1 cellular context compared by ENCODE assay signal in the genomic region with DNA sequence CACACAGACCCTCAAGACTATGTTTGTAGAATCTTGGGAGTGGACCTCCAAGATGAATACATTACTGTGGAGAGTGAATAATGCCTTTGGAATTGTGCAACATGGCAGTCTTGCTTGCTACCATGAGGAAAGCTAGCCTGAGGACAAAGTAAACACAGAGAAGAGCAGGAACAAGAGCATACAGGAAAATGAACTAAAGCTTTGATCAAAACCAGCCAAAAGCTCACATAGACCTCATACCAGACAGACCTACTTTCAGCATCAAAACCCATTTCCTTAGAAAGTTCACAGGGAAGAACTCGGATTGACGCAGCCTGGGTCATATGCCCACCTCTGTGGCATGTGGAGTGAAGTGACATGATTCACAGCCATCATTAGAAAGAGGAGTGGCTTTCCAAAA.
TF ChIP-seq lines count a peak whose summit lies in the region.

No MANE protein-coding gene starts in this region.

TF ChIP-seq in HepG2, 621 proteins besides CTCF, POLR2A, EP300 and RAD21 (continues in another document):
- TF ChIP-seq, protein P1, sequence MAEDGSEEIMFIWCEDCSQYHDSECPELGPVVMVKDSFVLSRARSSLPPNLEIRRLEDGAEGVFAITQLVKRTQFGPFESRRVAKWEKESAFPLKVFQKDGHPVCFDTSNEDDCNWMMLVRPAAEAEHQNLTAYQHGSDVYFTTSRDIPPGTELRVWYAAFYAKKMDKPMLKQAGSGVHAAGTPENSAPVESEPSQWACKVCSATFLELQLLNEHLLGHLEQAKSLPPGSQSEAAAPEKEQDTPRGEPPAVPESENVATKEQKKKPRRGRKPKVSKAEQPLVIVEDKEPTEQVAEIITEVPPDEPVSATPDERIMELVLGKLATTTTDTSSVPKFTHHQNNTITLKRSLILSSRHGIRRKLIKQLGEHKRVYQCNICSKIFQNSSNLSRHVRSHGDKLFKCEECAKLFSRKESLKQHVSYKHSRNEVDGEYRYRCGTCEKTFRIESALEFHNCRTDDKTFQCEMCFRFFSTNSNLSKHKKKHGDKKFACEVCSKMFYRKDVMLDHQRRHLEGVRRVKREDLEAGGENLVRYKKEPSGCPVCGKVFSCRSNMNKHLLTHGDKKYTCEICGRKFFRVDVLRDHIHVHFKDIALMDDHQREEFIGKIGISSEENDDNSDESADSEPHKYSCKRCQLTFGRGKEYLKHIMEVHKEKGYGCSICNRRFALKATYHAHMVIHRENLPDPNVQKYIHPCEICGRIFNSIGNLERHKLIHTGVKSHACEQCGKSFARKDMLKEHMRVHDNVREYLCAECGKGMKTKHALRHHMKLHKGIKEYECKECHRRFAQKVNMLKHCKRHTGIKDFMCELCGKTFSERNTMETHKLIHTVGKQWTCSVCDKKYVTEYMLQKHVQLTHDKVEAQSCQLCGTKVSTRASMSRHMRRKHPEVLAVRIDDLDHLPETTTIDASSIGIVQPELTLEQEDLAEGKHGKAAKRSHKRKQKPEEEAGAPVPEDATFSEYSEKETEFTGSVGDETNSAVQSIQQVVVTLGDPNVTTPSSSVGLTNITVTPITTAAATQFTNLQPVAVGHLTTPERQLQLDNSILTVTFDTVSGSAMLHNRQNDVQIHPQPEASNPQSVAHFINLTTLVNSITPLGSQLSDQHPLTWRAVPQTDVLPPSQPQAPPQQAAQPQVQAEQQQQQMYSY (CRISPR knock-in tag; IDR thresholded peaks at IDR 0.05), result no peak
- TF ChIP-seq SAP130 (CRISPR knock-in tag; IDR thresholded peaks at IDR 0.05; ENCODE audit: low read depth), result 0 out of 2 replicates have a peak, but pooled peaks have one; percentile 27
- TF ChIP-seq GMEB2 (CRISPR knock-in tag; IDR thresholded peaks at IDR 0.05; ENCODE audit: low read depth), result no peak
- TF ChIP-seq BORCS8-MEF2B (CRISPR knock-in tag; IDR thresholded peaks at IDR 0.05), result no peak
- TF ChIP-seq IRX3 (CRISPR knock-in tag; IDR thresholded peaks at IDR 0.05; ENCODE audit: borderline replicate concordance, low read depth), result no peak
- TF ChIP-seq ZNF44 (CRISPR knock-in tag; IDR thresholded peaks at IDR 0.05), result no peak
- no peak for TF ChIP-seq ZSCAN25 (CRISPR knock-in tag; IDR thresholded peaks at IDR 0.05)
- TF ChIP-seq, protein P2, sequence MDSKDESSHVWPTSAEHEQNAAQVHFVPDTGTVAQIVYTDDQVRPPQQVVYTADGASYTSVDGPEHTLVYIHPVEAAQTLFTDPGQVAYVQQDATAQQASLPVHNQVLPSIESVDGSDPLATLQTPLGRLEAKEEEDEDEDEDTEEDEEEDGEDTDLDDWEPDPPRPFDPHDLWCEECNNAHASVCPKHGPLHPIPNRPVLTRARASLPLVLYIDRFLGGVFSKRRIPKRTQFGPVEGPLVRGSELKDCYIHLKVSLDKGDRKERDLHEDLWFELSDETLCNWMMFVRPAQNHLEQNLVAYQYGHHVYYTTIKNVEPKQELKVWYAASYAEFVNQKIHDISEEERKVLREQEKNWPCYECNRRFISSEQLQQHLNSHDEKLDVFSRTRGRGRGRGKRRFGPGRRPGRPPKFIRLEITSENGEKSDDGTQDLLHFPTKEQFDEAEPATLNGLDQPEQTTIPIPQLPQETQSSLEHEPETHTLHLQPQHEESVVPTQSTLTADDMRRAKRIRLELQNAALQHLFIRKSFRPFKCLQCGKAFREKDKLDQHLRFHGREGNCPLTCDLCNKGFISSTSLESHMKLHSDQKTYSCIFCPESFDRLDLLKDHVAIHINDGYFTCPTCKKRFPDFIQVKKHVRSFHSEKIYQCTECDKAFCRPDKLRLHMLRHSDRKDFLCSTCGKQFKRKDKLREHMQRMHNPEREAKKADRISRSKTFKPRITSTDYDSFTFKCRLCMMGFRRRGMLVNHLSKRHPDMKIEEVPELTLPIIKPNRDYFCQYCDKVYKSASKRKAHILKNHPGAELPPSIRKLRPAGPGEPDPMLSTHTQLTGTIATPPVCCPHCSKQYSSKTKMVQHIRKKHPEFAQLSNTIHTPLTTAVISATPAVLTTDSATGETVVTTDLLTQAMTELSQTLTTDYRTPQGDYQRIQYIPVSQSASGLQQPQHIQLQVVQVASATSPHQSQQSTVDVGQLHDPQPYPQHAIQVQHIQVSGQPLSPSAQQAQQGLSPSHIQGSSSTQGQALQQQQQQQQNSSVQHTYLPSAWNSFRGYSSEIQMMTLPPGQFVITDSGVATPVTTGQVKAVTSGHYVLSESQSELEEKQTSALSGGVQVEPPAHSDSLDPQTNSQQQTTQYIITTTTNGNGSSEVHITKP (CRISPR knock-in tag; IDR thresholded peaks at IDR 0.05; ENCODE audit: low read depth), result no peak
- TF ChIP-seq, protein P3, sequence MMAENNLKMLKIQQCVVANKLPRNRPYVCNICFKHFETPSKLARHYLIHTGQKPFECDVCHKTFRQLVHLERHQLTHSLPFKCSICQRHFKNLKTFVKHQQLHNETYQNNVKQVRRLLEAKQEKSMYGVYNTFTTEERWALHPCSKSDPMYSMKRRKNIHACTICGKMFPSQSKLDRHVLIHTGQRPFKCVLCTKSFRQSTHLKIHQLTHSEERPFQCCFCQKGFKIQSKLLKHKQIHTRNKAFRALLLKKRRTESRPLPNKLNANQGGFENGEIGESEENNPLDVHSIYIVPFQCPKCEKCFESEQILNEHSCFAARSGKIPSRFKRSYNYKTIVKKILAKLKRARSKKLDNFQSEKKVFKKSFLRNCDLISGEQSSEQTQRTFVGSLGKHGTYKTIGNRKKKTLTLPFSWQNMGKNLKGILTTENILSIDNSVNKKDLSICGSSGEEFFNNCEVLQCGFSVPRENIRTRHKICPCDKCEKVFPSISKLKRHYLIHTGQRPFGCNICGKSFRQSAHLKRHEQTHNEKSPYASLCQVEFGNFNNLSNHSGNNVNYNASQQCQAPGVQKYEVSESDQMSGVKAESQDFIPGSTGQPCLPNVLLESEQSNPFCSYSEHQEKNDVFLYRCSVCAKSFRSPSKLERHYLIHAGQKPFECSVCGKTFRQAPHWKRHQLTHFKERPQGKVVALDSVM (CRISPR knock-in tag; IDR thresholded peaks at IDR 0.05), result no peak
- TF ChIP-seq GZF1 (CRISPR knock-in tag; IDR thresholded peaks at IDR 0.05), result no peak
- no peak for TF ChIP-seq POGZ (CRISPR knock-in tag; IDR thresholded peaks at IDR 0.05)
- TF ChIP-seq FOSL2 (CRISPR knock-in tag; IDR thresholded peaks at IDR 0.05), result peak; percentile 41; the same call in 1 of the 2 replicates
- no peak for TF ChIP-seq ZNF24 (IDR thresholded peaks at IDR 0.05)
- no peak for TF ChIP-seq ZNF256 (CRISPR knock-in tag; conservative IDR thresholded peaks at IDR 0.05)
- TF ChIP-seq CC2D1A (CRISPR knock-in tag; IDR thresholded peaks at IDR 0.05), result no peak
- peak; percentile 83 for TF ChIP-seq ZNF644 (CRISPR knock-in tag; IDR thresholded peaks at IDR 0.05; ENCODE audit: low read depth)
- TF ChIP-seq, protein P4, sequence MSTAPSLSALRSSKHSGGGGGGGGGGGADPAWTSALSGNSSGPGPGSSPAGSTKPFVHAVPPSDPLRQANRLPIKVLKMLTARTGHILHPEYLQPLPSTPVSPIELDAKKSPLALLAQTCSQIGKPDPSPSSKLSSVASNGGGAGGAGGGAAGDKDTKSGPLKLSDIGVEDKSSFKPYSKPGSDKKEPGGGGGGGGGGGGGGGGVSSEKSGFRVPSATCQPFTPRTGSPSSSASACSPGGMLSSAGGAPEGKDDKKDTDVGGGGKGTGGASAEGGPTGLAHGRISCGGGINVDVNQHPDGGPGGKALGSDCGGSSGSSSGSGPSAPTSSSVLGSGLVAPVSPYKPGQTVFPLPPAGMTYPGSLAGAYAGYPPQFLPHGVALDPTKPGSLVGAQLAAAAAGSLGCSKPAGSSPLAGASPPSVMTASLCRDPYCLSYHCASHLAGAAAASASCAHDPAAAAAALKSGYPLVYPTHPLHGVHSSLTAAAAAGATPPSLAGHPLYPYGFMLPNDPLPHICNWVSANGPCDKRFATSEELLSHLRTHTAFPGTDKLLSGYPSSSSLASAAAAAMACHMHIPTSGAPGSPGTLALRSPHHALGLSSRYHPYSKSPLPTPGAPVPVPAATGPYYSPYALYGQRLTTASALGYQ (CRISPR knock-in tag; IDR thresholded peaks at IDR 0.05), result no peak
- no peak for TF ChIP-seq MAF1 (CRISPR knock-in tag; IDR thresholded peaks at IDR 0.05; ENCODE audit: borderline replicate concordance)
- TF ChIP-seq CBFB (CRISPR knock-in tag; IDR thresholded peaks at IDR 0.05), result no peak
- no peak for TF ChIP-seq PAF1 (CRISPR knock-in tag; IDR thresholded peaks at IDR 0.05)
- TF ChIP-seq, protein P5, sequence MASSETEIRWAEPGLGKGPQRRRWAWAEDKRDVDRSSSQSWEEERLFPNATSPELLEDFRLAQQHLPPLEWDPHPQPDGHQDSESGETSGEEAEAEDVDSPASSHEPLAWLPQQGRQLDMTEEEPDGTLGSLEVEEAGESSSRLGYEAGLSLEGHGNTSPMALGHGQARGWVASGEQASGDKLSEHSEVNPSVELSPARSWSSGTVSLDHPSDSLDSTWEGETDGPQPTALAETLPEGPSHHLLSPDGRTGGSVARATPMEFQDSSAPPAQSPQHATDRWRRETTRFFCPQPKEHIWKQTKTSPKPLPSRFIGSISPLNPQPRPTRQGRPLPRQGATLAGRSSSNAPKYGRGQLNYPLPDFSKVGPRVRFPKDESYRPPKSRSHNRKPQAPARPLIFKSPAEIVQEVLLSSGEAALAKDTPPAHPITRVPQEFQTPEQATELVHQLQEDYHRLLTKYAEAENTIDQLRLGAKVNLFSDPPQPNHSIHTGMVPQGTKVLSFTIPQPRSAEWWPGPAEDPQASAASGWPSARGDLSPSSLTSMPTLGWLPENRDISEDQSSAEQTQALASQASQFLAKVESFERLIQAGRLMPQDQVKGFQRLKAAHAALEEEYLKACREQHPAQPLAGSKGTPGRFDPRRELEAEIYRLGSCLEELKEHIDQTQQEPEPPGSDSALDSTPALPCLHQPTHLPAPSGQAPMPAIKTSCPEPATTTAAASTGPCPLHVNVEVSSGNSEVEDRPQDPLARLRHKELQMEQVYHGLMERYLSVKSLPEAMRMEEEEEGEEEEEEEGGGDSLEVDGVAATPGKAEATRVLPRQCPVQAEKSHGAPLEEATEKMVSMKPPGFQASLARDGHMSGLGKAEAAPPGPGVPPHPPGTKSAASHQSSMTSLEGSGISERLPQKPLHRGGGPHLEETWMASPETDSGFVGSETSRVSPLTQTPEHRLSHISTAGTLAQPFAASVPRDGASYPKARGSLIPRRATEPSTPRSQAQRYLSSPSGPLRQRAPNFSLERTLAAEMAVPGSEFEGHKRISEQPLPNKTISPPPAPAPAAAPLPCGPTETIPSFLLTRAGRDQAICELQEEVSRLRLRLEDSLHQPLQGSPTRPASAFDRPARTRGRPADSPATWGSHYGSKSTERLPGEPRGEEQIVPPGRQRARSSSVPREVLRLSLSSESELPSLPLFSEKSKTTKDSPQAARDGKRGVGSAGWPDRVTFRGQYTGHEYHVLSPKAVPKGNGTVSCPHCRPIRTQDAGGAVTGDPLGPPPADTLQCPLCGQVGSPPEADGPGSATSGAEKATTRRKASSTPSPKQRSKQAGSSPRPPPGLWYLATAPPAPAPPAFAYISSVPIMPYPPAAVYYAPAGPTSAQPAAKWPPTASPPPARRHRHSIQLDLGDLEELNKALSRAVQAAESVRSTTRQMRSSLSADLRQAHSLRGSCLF (CRISPR knock-in tag; IDR thresholded peaks at IDR 0.05; ENCODE audit: borderline replicate concordance), result no peak
- TF ChIP-seq CEBPB (IDR thresholded peaks at IDR 0.05; ENCODE audit: borderline replicate concordance, low read depth, low read length), result peak; percentile 86
- TF ChIP-seq NFIC (IDR thresholded peaks at IDR 0.05; ENCODE audit: low read length), result no peak
- TF ChIP-seq NR2F2 (IDR thresholded peaks at IDR 0.05; ENCODE audit: borderline replicate concordance, low read depth), result no peak
- TF ChIP-seq HMG20A (CRISPR knock-in tag; IDR thresholded peaks at IDR 0.05; ENCODE audit: borderline replicate concordance), result 0 out of 2 replicates have a peak, but pooled peaks have one; percentile 55
- no peak for TF ChIP-seq ZNF460 (CRISPR knock-in tag; IDR thresholded peaks at IDR 0.05; ENCODE audit: borderline replicate concordance)
- no peak for TF ChIP-seq TEAD2 (CRISPR knock-in tag; IDR thresholded peaks at IDR 0.05)
- TF ChIP-seq NCOA5 (CRISPR knock-in tag; IDR thresholded peaks at IDR 0.05), result no peak
- no peak for TF ChIP-seq ZNF780A (CRISPR knock-in tag; IDR thresholded peaks at IDR 0.05)
- no peak for TF ChIP-seq SOX5 (CRISPR knock-in tag; IDR thresholded peaks at IDR 0.05; ENCODE audit: borderline replicate concordance)
- TF ChIP-seq MXD1 (CRISPR knock-in tag; IDR thresholded peaks at IDR 0.05), result no peak
- no peak for TF ChIP-seq ZNF136 (CRISPR knock-in tag; IDR thresholded peaks at IDR 0.05; ENCODE audit: low read depth)
- TF ChIP-seq BCL6 (CRISPR knock-in tag; IDR thresholded peaks at IDR 0.05), result 0 out of 2 replicates have a peak, but pooled peaks have one; percentile 29
- 0 out of 2 replicates have a peak, but pooled peaks have one; percentile 27 for TF ChIP-seq GATAD2A (CRISPR knock-in tag; IDR thresholded peaks at IDR 0.05)
- no peak for TF ChIP-seq ZNF816 (CRISPR knock-in tag; IDR thresholded peaks at IDR 0.05; ENCODE audit: borderline replicate concordance)
- TF ChIP-seq ZNF543 (CRISPR knock-in tag; IDR thresholded peaks at IDR 0.05), result no peak
- no peak for TF ChIP-seq ZNF354B (CRISPR knock-in tag; IDR thresholded peaks at IDR 0.05)
- no peak for TF ChIP-seq MYC (CRISPR knock-in tag; IDR thresholded peaks at IDR 0.05; ENCODE audit: borderline replicate concordance)
- TF ChIP-seq ZXDC (CRISPR knock-in tag; IDR thresholded peaks at IDR 0.05), result no peak
